In genomic region chr9:72155282-72155677, GRCh38 we compare ENCODE assay signal across 19 cellular contexts. TPM values are rescaled to one million over a fixed set of nuclear protein-coding genes. Genes with fewer than 3 reads are reported as not detected.
DNase-seq lines count a peak whose midpoint lies in the region; ATAC-seq and TF ChIP-seq lines count a peak whose summit lies in the region.
"Had no signal": no experiment of that assay in that cellular context is flagged by ENCODE, and none has a peak within 500 bp of the region (broad histone marks: within the 10 kb centered on the region; RNA-seq: fewer than 3 reads in every experiment).

No MANE protein-coding gene starts in this region.

- H3K4me3 Mint-ChIP-seq in Calu3 (ENCODE audit: low read depth, unreplicated experiment), result peak overlapping the region; percentile 52
- no peak overlapping the region for H3K4me3 Mint-ChIP-seq in activated B cell treated with CpG ODN at 0.5 μM for 24 hours
- H3K4me3 Mint-ChIP-seq: GM23338 had no signal

- no peaks in the 10 kb centered on the region for H3K27me3 Mint-ChIP-seq in Calu3 (ENCODE audit: unreplicated experiment)
- peaks cover 7% of the 10 kb centered on the region for H3K27me3 Mint-ChIP-seq in activated B cell treated with CpG ODN at 0.5 μM for 24 hours

- in situ Hi-C loops in transverse colon (cut with MboI; ENCODE audit: low pct_ligation_motif_present in 1 of 4, low pct_unique_long_range_greater_than_20kb in 1 of 4, low sequenced_read_pairs in 3 of 4), result no loop called here

- ATAC-seq in activated B cell treated with CpG ODN at 0.5 μM for 24 hours (ENCODE audit: low read depth) (no peak), HG02870 (IDR thresholded peaks at IDR 0.05; ENCODE audit: unreplicated experiment) (no peak)
- ATAC-seq: GM23338, K562, Panc1 had no signal

- CTCF ChIA-PET in Calu3 (lab: Charles Lee), result interaction anchor here (1.0 kb wide), 1 partner anchor 348 kb away, joined by 3 read pairs; no protein-coding TSS in a partner anchor
- CTCF ChIA-PET in activated B cell treated with CpG ODN at 0.5 μM for 24 hours (lab: Charles Lee), result no interaction called here

- H3K4me1 Mint-ChIP-seq in Calu3 (ENCODE audit: low read depth, unreplicated experiment) (peaks cover 28% of the 10 kb centered on the region), activated B cell treated with CpG ODN at 0.5 μM for 24 hours (peaks cover 17% of the 10 kb centered on the region)
- H3K4me1 Mint-ChIP-seq: GM23338 had no signal

- WGBS in liver, result 88% methylated on average over 3 of the region's 3 CpGs
- WGBS in transverse colon (ENCODE audit: low coverage in 1 of 2), 2 donors, result 78 to 86% methylated on average over 2 to 3 of the region's 3 CpGs

- no peaks in the 10 kb centered on the region for H3K27me3 ChIP-seq in liver (ENCODE audit: control insufficient read depth in 4 of 4, insufficient read depth in 4 of 4, low read length in 3 of 4)
- H3K27me3 ChIP-seq in transverse colon, result peaks cover 5% of the 10 kb centered on the region

- no peak for TF ChIP-seq RAD21 in liver (IDR thresholded peaks at IDR 0.05)

- no peak overlapping the region for H3K4me3 ChIP-seq in liver (ENCODE audit: low read depth in 1 of 3, low read length in 3 of 3)
- H3K4me3 ChIP-seq in transverse colon, result no peak overlapping the region
- H3K4me3 ChIP-seq: A549, GM23338, K562 had no signal

- H3K9me3 ChIP-seq in liver (ENCODE audit: control insufficient read depth in 4 of 4, low read length in 3 of 4) (no peaks in the 10 kb centered on the region), transverse colon (no peaks in the 10 kb centered on the region)
- H3K9me3 ChIP-seq: A549 had no signal

- POLR2A ChIA-PET in activated B cell treated with CpG ODN at 0.5 μM for 24 hours (lab: Charles Lee), result no interaction called here

- no peak for TF ChIP-seq EP300 in transverse colon (IDR thresholded peaks at IDR 0.05; ENCODE audit: low read depth)

- DNase-seq in Calu3 (no peak), activated B cell treated with CpG ODN at 0.5 μM for 24 hours (no peak), transverse colon (peak; percentile 18), NCI-H146 treated with DMSO at 0.1 percent for 48 hours (lab: John Stamatoyannopoulos, UW; ENCODE audit: unreplicated experiment) (no peak), NOMO-1 (lab: John Stamatoyannopoulos, UW; ENCODE audit: unreplicated experiment in 2 of 2) (no peak)
- DNase-seq: C1 segment of cervical spinal cord, DMS79 treated with DMSO at 0.1 percent for 48 hours, NCI-H1105, NCI-H1694, NCI-H2227 treated with DMSO at 0.1 percent for 48 hours, NCI-H510A treated with DMSO at 0.1 percent for 48 hours, NCI-H82, SW 1271 had no signal

- peaks cover 2 to 30% (median 14%) of the 10 kb centered on the region in 4 donors for H3K4me1 ChIP-seq in liver (ENCODE audit: control insufficient read depth in 4 of 4, insufficient read depth in 4 of 4, low read length in 3 of 4)
- peaks cover 0 to 9% (median 2%) of the 10 kb centered on the region in 4 donors for H3K4me1 ChIP-seq in transverse colon

- H3K36me3 ChIP-seq in liver (ENCODE audit: control insufficient read depth in 4 of 4, insufficient read depth in 3 of 4, low read depth in 1 of 4, low read length in 3 of 4), result peaks cover 0 to 4% (median 2%) of the 10 kb centered on the region in 4 donors
- no peaks in the 10 kb centered on the region for H3K36me3 ChIP-seq in transverse colon

- BruUV-seq in Calu3 (replicated peaks; lab: Mats Ljungman, UMichigan), result no TSS peak

- no peak overlapping the region for H3K9ac ChIP-seq in liver (ENCODE audit: low read depth in 1 of 2, low read length in 2 of 2)

- intact Hi-C loops in Calu3 (cut with micrococcal nuclease; ENCODE audit: unreplicated experiment) (loop anchor here (10.0 kb wide), 1 partner anchor 670 kb away; no protein-coding TSS in a partner anchor), activated B cell treated with CpG ODN at 0.5 μM for 24 hours (cut with micrococcal nuclease) (loop anchor here (5.0 kb wide), 1 partner anchor 52 kb away; no protein-coding TSS in a partner anchor), transverse colon (cut with DNase I; ENCODE audit: low total_unique reads) (no loop called here)

- H3K27ac ChIP-seq in liver (ENCODE audit: low read depth in 1 of 2, low read length in 2 of 2) (peak overlapping the region; percentile 82 to 92), transverse colon (peak overlapping the region; percentile 12 to 63 (median 48))
- H3K27ac ChIP-seq: A549 had no signal

- peaks cover 10% of the 10 kb centered on the region for H3K9me3 Mint-ChIP-seq in Calu3 (ENCODE audit: low read depth, unreplicated experiment)
- peaks cover 11% of the 10 kb centered on the region for H3K9me3 Mint-ChIP-seq in activated B cell treated with CpG ODN at 0.5 μM for 24 hours
- H3K9me3 Mint-ChIP-seq: GM23338 had no signal

- peaks cover 27% of the 10 kb centered on the region for H3K36me3 Mint-ChIP-seq in Calu3 (ENCODE audit: insufficient read depth, unreplicated experiment)
- no peaks in the 10 kb centered on the region for H3K36me3 Mint-ChIP-seq in activated B cell treated with CpG ODN at 0.5 μM for 24 hours (ENCODE audit: low read depth)

- TF ChIP-seq CTCF in Calu3 (IDR thresholded peaks at IDR 0.05; ENCODE audit: unreplicated experiment), result no peak
- TF ChIP-seq CTCF in activated B cell treated with CpG ODN at 0.5 μM for 24 hours (IDR thresholded peaks at IDR 0.05), result no peak
- TF ChIP-seq CTCF in liver (IDR thresholded peaks at IDR 0.05; ENCODE audit: low read depth, low read length, missing input control), result no peak
- TF ChIP-seq CTCF in transverse colon (IDR thresholded peaks at IDR 0.05), result no peak

- TF ChIP-seq POLR2A in transverse colon (IDR thresholded peaks at IDR 0.05), result no peak

- peak overlapping the region; percentile 92 for H3K27ac Mint-ChIP-seq in Calu3 (ENCODE audit: unreplicated experiment)
- peak overlapping the region; percentile 83 for H3K27ac Mint-ChIP-seq in activated B cell treated with CpG ODN at 0.5 μM for 24 hours
- H3K27ac Mint-ChIP-seq: GM23338 had no signal

TF ChIP-seq in liver, 16 proteins besides CTCF, POLR2A, EP300 and RAD21:
- no peak for TF ChIP-seq REST (IDR thresholded peaks at IDR 0.05)
TF ChIP-seq in liver: peak in this region for 0.

RNA-seq across cellular contexts. Expression of gene GDA, which starts 6.0 kb away (rescaled TPM):
- total RNA-seq in Calu3 (2022), result 21.0 and 24.3 TPM in 2 replicates
- total RNA-seq in activated B cell treated with CpG ODN at 0.5 μM for 24 hours, result 0.18 TPM in 1 of 2 replicates, not detected in the other
- total RNA-seq in liver, result 10 to 100 TPM in 1 of 2 donors, under 1 TPM in 1; 0.37 to 24.1 TPM
- polyA plus RNA-seq in liver, result 10 to 100 TPM; 15.0 to 24.4 TPM
- 10 to 100 TPM in 3 of 4 donors, 1 to 10 TPM in 1; 1.2 to 89.9 (median 55.9) TPM for total RNA-seq in transverse colon
